In the genomic region with DNA sequence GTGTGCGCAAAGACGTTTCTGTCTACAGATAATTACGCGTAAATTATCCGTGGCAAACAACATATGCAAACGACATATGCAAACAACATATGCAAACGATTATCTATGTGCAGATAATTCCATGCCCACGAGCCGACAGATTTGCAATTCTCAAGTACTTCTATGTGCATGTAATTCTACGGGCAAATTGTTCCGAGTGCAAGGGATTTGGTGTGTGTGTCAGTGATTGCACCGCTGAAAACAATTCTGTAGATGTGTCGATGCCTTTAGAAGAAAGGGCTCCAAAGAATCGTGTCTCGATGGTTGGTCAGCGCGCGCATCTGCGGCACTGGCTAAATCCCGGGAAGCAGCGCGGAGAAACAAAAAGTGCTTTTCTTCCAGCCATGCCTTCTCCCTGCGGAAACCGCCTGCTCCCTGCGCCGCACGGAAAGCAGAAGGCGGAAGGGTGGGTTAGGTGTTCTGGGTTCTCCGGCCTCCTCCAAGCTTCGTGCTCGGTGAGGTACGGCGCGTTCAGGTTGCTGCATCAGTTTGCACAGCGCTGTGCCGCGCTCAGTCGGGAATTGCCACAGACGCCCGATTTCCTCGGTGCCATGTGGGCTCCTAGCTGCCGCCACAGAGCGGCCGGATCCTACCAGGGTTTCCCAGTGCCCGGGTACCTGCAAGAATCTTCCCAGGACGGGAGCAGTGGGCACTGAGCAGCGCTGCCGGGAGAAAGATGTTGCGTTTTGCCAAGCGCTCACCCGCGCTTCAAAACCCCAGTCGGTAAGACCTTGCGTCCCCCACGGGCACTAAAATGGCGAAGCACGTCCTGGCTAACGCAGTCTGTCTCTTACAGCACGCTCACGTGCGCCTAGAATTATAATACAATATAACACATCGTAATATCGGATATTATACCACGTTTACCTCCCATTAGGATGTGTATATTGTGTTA, we compare ENCODE assay signal across 24 cellular contexts. TPM values are rescaled to one million over a fixed set of nuclear protein-coding genes. Genes with fewer than 3 reads are reported as not detected.
A peak's percentile ranks its signal among the peaks of the same experiment; 100 is the strongest.
DNase-seq lines count a peak whose midpoint lies in the region; ATAC-seq and TF ChIP-seq lines count a peak whose summit lies in the region.
"Had no signal": no experiment of that assay in that cellular context is flagged by ENCODE, and none has a peak within 500 bp of the region (broad histone marks: within the 10 kb centered on the region; RNA-seq: fewer than 3 reads in every experiment).

No MANE protein-coding gene starts in this region.

- ATAC-seq in HG03469 (IDR thresholded peaks at IDR 0.05; ENCODE audit: unreplicated experiment), result no peak
- ATAC-seq in HG03520 (IDR thresholded peaks at IDR 0.05; ENCODE audit: unreplicated experiment), result no peak
- ATAC-seq: activated naive CD4-positive, alpha-beta T cell treated with anti-CD3 and anti-CD28 coated beads, Interleukin-2, amount 50 U/mL, for 72 hours; left colon; psoas muscle had no signal

- no peaks in the 10 kb centered on the region for H3K36me3 Mint-ChIP-seq in activated CD4-positive, alpha-beta T cell treated with anti-CD3 and anti-CD28 coated beads, Interleukin-2, amount 10 ng/mL, durations not matched to agents 7 days and 5 days (ENCODE audit: low read depth)
- H3K36me3 Mint-ChIP-seq in mesothelial cell of epicardium, result no peaks in the 10 kb centered on the region
- H3K36me3 Mint-ChIP-seq: activated naive CD4-positive, alpha-beta T cell treated with anti-CD3 and anti-CD28 coated beads, Interleukin-2, amount 50 U/mL, for 72 hours; brain; CD14-positive monocyte had no signal

- POLR2A ChIA-PET in activated CD4-positive, alpha-beta T cell treated with anti-CD3 and anti-CD28 coated beads, Interleukin-2, amount 10 ng/mL, durations not matched to agents 7 days and 5 days (lab: Charles Lee), result no interaction called here

- CTCF ChIA-PET in activated CD4-positive, alpha-beta T cell treated with anti-CD3 and anti-CD28 coated beads, Interleukin-2, amount 10 ng/mL, durations not matched to agents 7 days and 5 days (lab: Charles Lee), result no interaction called here

- DNase-seq in activated CD4-positive, alpha-beta T cell treated with anti-CD3 and anti-CD28 coated beads, Interleukin-2, amount 10 ng/mL, durations not matched to agents 7 days and 5 days, result no peak
- no peak for DNase-seq in activated CD4-positive, alpha-beta T cell treated with anti-CD3 and anti-CD28 coated beads for 48 hours
- DNase-seq in H7 (peak; percentile 73), ecto neural progenitor cell (ENCODE audit: low spot score) (peak; percentile 70), mesothelial cell of epicardium (ENCODE audit: low spot score in 2 of 2, unreplicated experiment in 2 of 2) (no peak)
- DNase-seq in stimulated activated CD4-positive, alpha-beta T cell treated with anti-CD3 and anti-CD28 coated beads, Interleukin-4, amount 100 ng/mL, for 24 hours, result no peak
- DNase-seq: activated CD4-positive, alpha-beta T cell treated with anti-CD3 and anti-CD28 coated beads, Interleukin-2, amount 50 U/mL, for 4 hours; cortex of kidney; DMS 273 treated with DMSO at 0.1 percent for 48 hours; HCEC 1CT; left colon; midbrain; MM.1S; NCI-H1694; NCI-H345; nephron progenitor cell; psoas muscle had no signal

- no peaks in the 10 kb centered on the region for H3K4me1 Mint-ChIP-seq in activated CD4-positive, alpha-beta T cell treated with anti-CD3 and anti-CD28 coated beads, Interleukin-2, amount 10 ng/mL, durations not matched to agents 7 days and 5 days
- H3K4me1 Mint-ChIP-seq in mesothelial cell of epicardium, result peaks cover 11% of the 10 kb centered on the region
- H3K4me1 Mint-ChIP-seq: brain, nephron progenitor cell had no signal

- no peaks in the 10 kb centered on the region for H3K9me3 Mint-ChIP-seq in activated CD4-positive, alpha-beta T cell treated with anti-CD3 and anti-CD28 coated beads, Interleukin-2, amount 10 ng/mL, durations not matched to agents 7 days and 5 days
- H3K9me3 Mint-ChIP-seq in mesothelial cell of epicardium, result peaks cover 6% of the 10 kb centered on the region

- no peak overlapping the region for H3K4me3 Mint-ChIP-seq in activated CD4-positive, alpha-beta T cell treated with anti-CD3 and anti-CD28 coated beads, Interleukin-2, amount 10 ng/mL, durations not matched to agents 7 days and 5 days
- H3K4me3 Mint-ChIP-seq in mesothelial cell of epicardium, result peak overlapping the region; percentile 40
- H3K4me3 Mint-ChIP-seq: nephron progenitor cell had no signal

- H3K27me3 Mint-ChIP-seq in activated CD4-positive, alpha-beta T cell treated with anti-CD3 and anti-CD28 coated beads, Interleukin-2, amount 10 ng/mL, durations not matched to agents 7 days and 5 days, result peaks cover 81% of the 10 kb centered on the region
- peaks cover 99% of the 10 kb centered on the region for H3K27me3 Mint-ChIP-seq in mesothelial cell of epicardium (ENCODE audit: low read depth)

- no peak overlapping the region for H3K4me3 ChIP-seq in H7 (ENCODE audit: insufficient read depth, low read depth, low read length)
- H3K4me3 ChIP-seq: psoas muscle, smooth muscle cell had no signal

- H3K27me3 ChIP-seq in H7 (ENCODE audit: control insufficient read depth, insufficient read depth, low read length), result peaks cover 100% of the 10 kb centered on the region

- no peaks in the 10 kb centered on the region for H3K36me3 ChIP-seq in H7 (replicated peaks; ENCODE audit: control insufficient read depth, insufficient read depth, low read length)

- TF ChIP-seq CTCF in mesothelial cell of epicardium (IDR thresholded peaks at IDR 0.05; ENCODE audit: unreplicated experiment), result no peak

- peak overlapping the region; percentile 4 for H3K27ac Mint-ChIP-seq in activated CD4-positive, alpha-beta T cell treated with anti-CD3 and anti-CD28 coated beads, Interleukin-2, amount 10 ng/mL, durations not matched to agents 7 days and 5 days
- H3K27ac Mint-ChIP-seq in mesothelial cell of epicardium, result no peak overlapping the region
- H3K27ac Mint-ChIP-seq: brain, CD14-positive monocyte, nephron progenitor cell had no signal

RNA-seq across cellular contexts. Expression of a gene that starts 34.8 kb away (rescaled TPM):
- total RNA-seq in activated CD4-positive, alpha-beta T cell treated with anti-CD3 and anti-CD28 coated beads, Interleukin-2, amount 10 ng/mL, durations not matched to agents 7 days and 5 days, result not detected
- total RNA-seq in H7 (2014; rRNA removed; shearing (Covaris generic)), result not detected in 2 replicates
- 8.4 to 9.7 TPM (median 9.3 TPM) in 3 replicates for total RNA-seq in mesothelial cell of epicardium
- total RNA-seq: activated naive CD4-positive, alpha-beta T cell treated with anti-CD3 and anti-CD28 coated beads, Interleukin-2, amount 50 U/mL, for 72 hours; endothelial cell of umbilical vein; left colon; smooth muscle cell had no signal

Comparison
In these comparisons a context has a peak if more than half of its experiments do, and no peak if none do; other contexts are left out.
1. DNase-seq: peak in H7 (single experiment) and ecto neural progenitor cell (single experiment); none in activated CD4-positive, alpha-beta T cell treated with anti-CD3 and anti-CD28 coated beads, Interleukin-2, amount 10 ng/mL, durations not matched to agents 7 days and 5 days (single experiment), activated CD4-positive, alpha-beta T cell treated with anti-CD3 and anti-CD28 coated beads for 48 hours (single experiment), mesothelial cell of epicardium (0 of 2) and stimulated activated CD4-positive, alpha-beta T cell treated with anti-CD3 and anti-CD28 coated beads, Interleukin-4, amount 100 ng/mL, for 24 hours (single experiment).